ENCODE assay signal across 2 cellular contexts in the genomic region with DNA sequence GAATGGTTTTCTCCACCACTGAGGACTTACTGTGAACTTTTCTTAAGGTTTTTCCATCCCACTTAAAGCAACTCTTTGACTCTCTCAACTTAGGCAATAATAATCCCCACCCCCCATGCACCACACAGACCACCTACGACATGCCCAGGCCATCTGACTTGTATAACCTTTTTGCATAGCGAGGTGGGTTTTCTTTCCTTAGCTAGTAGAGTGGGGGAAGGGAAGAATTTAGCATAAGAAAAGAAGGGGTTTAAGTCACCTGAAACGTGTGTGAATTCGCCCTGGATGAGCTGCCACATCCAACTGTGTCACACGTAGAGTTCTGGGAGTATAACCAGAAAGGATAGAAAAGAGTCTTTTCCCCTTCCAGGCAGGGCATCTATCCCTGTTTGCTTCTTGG.
TF ChIP-seq lines count a peak whose summit lies in the region.

No MANE protein-coding gene starts in this region.

TF ChIP-seq in SK-N-SH, 30 proteins besides CTCF, POLR2A, EP300 and RAD21 (continued from another document):
- TF ChIP-seq, protein P1, sequence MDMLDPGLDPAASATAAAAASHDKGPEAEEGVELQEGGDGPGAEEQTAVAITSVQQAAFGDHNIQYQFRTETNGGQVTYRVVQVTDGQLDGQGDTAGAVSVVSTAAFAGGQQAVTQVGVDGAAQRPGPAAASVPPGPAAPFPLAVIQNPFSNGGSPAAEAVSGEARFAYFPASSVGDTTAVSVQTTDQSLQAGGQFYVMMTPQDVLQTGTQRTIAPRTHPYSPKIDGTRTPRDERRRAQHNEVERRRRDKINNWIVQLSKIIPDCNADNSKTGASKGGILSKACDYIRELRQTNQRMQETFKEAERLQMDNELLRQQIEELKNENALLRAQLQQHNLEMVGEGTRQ (IDR thresholded peaks at IDR 0.05; ENCODE audit: borderline replicate concordance, low read depth, low read length) = no peak
- TF ChIP-seq TEAD4 (IDR thresholded peaks at IDR 0.05; ENCODE audit: borderline replicate concordance, insufficient read depth) (no peak), GATA2 (CRISPR knock-in tag; IDR thresholded peaks at IDR 0.05) (no peak), RFX5 (IDR thresholded peaks at IDR 0.05; ENCODE audit: low read length) (no peak), REST (IDR thresholded peaks at IDR 0.05; ENCODE audit: low read depth, low read length) (no peak), FOXM1 (IDR thresholded peaks at IDR 0.05; ENCODE audit: low read depth) (no peak), MEF2A (IDR thresholded peaks at IDR 0.05; ENCODE audit: borderline replicate concordance, low read depth) (no peak), ZBTB33 (IDR thresholded peaks at IDR 0.05; ENCODE audit: borderline replicate concordance, low read depth) (no peak), CHD2 (IDR thresholded peaks at IDR 0.05; ENCODE audit: low read length, partially characterized antibody) (no peak), EZH2phosphoT487 (IDR thresholded peaks at IDR 0.05; ENCODE audit: borderline replicate concordance, low read depth) (no peak), GABPA (IDR thresholded peaks at IDR 0.05; ENCODE audit: low read depth) (no peak), POLR2AphosphoS5 (IDR thresholded peaks at IDR 0.05; ENCODE audit: low read depth, low read length) (no peak), MXI1 (IDR thresholded peaks at IDR 0.05; ENCODE audit: low read depth, low read length) (no peak)
TF ChIP-seq in SK-N-SH: peak in this region for 0.

TF ChIP-seq in SK-N-SH treated with all-trans-retinoic acid at 6 μM for 48 hours, 23 proteins besides CTCF, POLR2A, EP300 and RAD21 (continued from another document):
- no peak for TF ChIP-seq TSHZ2 (CRISPR knock-in tag; IDR thresholded peaks at IDR 0.05)
- TF ChIP-seq ZNF8 (CRISPR knock-in tag; IDR thresholded peaks at IDR 0.05) = no peak
- TF ChIP-seq, protein P2, sequence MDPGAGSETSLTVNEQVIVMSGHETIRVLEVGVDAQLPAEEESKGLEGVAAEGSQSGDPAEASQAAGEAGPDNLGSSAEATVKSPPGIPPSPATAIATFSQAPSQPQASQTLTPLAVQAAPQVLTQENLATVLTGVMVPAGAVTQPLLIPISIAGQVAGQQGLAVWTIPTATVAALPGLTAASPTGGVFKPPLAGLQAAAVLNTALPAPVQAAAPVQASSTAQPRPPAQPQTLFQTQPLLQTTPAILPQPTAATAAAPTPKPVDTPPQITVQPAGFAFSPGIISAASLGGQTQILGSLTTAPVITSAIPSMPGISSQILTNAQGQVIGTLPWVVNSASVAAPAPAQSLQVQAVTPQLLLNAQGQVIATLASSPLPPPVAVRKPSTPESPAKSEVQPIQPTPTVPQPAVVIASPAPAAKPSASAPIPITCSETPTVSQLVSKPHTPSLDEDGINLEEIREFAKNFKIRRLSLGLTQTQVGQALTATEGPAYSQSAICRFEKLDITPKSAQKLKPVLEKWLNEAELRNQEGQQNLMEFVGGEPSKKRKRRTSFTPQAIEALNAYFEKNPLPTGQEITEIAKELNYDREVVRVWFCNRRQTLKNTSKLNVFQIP (CRISPR knock-in tag; IDR thresholded peaks at IDR 0.05; ENCODE audit: borderline replicate concordance, low read depth) = no peak
- no peak for TF ChIP-seq ZFP3 (CRISPR knock-in tag; IDR thresholded peaks at IDR 0.05)
